In the genomic region with DNA sequence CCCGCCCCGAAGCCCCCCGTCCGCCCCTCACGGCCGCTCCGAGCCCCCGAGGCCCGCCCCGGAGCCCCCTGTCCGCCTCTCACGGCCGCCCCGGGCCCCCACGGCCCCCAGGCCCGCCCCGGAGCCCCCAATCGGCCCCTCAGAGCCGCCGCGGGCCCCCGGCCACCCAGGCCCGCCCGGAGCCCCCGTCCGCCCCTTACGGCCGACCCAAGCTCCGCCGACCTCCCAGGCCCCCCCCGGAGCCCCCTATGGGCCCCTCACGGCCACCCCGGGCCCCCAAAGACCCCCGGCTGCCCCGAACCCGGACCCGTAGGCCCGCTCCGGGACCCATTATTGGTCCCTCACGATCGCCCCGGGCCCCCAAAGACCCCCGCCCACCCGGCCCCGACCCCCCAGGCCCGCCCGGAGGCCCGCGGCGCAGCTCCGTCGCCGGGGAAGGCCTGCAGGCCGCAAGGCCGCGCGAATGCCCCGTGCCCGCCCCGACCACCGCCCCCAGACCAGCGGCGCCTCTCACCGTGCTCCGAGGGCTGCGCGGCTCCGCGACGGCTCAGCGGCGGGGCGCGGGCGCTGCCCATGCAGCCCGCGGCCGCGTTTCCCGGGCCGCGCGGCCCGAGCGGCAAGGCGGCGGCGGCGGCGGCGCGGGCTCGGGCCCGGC, we compare ENCODE assay signal across 1 cellular context.
TF ChIP-seq lines count a peak whose summit lies in the region.

No MANE protein-coding gene starts in this region.

TF ChIP-seq in GM12878, 131 proteins besides CTCF, POLR2A, EP300 and RAD21:
- TF ChIP-seq, protein P1, sequence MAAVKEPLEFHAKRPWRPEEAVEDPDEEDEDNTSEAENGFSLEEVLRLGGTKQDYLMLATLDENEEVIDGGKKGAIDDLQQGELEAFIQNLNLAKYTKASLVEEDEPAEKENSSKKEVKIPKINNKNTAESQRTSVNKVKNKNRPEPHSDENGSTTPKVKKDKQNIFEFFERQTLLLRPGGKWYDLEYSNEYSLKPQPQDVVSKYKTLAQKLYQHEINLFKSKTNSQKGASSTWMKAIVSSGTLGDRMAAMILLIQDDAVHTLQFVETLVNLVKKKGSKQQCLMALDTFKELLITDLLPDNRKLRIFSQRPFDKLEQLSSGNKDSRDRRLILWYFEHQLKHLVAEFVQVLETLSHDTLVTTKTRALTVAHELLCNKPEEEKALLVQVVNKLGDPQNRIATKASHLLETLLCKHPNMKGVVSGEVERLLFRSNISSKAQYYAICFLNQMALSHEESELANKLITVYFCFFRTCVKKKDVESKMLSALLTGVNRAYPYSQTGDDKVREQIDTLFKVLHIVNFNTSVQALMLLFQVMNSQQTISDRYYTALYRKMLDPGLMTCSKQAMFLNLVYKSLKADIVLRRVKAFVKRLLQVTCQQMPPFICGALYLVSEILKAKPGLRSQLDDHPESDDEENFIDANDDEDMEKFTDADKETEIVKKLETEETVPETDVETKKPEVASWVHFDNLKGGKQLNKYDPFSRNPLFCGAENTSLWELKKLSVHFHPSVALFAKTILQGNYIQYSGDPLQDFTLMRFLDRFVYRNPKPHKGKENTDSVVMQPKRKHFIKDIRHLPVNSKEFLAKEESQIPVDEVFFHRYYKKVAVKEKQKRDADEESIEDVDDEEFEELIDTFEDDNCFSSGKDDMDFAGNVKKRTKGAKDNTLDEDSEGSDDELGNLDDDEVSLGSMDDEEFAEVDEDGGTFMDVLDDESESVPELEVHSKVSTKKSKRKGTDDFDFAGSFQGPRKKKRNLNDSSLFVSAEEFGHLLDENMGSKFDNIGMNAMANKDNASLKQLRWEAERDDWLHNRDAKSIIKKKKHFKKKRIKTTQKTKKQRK (IDR thresholded peaks at IDR 0.05; ENCODE audit: low read depth, low read length) = no peak
- TF ChIP-seq, protein P2, sequence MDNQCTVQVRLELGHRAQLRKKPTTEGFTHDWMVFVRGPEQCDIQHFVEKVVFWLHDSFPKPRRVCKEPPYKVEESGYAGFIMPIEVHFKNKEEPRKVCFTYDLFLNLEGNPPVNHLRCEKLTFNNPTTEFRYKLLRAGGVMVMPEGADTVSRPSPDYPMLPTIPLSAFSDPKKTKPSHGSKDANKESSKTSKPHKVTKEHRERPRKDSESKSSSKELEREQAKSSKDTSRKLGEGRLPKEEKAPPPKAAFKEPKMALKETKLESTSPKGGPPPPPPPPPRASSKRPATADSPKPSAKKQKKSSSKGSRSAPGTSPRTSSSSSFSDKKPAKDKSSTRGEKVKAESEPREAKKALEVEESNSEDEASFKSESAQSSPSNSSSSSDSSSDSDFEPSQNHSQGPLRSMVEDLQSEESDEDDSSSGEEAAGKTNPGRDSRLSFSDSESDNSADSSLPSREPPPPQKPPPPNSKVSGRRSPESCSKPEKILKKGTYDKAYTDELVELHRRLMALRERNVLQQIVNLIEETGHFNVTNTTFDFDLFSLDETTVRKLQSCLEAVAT (IDR thresholded peaks at IDR 0.05) = no peak
- TF ChIP-seq, protein P3, sequence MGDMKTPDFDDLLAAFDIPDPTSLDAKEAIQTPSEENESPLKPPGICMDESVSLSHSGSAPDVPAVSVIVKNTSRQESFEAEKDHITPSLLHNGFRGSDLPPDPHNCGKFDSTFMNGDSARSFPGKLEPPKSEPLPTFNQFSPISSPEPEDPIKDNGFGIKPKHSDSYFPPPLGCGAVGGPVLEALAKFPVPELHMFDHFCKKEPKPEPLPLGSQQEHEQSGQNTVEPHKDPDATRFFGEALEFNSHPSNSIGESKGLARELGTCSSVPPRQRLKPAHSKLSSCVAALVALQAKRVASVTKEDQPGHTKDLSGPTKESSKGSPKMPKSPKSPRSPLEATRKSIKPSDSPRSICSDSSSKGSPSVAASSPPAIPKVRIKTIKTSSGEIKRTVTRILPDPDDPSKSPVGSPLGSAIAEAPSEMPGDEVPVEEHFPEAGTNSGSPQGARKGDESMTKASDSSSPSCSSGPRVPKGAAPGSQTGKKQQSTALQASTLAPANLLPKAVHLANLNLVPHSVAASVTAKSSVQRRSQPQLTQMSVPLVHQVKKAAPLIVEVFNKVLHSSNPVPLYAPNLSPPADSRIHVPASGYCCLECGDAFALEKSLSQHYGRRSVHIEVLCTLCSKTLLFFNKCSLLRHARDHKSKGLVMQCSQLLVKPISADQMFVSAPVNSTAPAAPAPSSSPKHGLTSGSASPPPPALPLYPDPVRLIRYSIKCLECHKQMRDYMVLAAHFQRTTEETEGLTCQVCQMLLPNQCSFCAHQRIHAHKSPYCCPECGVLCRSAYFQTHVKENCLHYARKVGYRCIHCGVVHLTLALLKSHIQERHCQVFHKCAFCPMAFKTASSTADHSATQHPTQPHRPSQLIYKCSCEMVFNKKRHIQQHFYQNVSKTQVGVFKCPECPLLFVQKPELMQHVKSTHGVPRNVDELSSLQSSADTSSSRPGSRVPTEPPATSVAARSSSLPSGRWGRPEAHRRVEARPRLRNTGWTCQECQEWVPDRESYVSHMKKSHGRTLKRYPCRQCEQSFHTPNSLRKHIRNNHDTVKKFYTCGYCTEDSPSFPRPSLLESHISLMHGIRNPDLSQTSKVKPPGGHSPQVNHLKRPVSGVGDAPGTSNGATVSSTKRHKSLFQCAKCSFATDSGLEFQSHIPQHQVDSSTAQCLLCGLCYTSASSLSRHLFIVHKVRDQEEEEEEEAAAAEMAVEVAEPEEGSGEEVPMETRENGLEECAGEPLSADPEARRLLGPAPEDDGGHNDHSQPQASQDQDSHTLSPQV (IDR thresholded peaks at IDR 0.05) = no peak
- TF ChIP-seq RB1 (IDR thresholded peaks at IDR 0.05; ENCODE audit: borderline replicate concordance) (no peak), RBBP5 (conservative IDR thresholded peaks at IDR 0.05) (no peak), CBFB (IDR thresholded peaks at IDR 0.05; ENCODE audit: low read depth) (no peak), ATF7 (IDR thresholded peaks at IDR 0.05; ENCODE audit: low read depth) (no peak), BHLHE40 (IDR thresholded peaks at IDR 0.05; ENCODE audit: borderline replicate concordance in 1 of 2, low read depth in 2 of 2, low read length in 1 of 2) (no peak), SUZ12 (IDR thresholded peaks at IDR 0.05; ENCODE audit: unreplicated experiment) (no peak), GATAD2B (conservative IDR thresholded peaks at IDR 0.05; ENCODE audit: low read depth) (no peak), TCF12 (IDR thresholded peaks at IDR 0.05; ENCODE audit: low read depth, low read length) (no peak), SP1 (IDR thresholded peaks at IDR 0.05; ENCODE audit: low read depth, low read length) (no peak)
- TF ChIP-seq, protein P4, sequence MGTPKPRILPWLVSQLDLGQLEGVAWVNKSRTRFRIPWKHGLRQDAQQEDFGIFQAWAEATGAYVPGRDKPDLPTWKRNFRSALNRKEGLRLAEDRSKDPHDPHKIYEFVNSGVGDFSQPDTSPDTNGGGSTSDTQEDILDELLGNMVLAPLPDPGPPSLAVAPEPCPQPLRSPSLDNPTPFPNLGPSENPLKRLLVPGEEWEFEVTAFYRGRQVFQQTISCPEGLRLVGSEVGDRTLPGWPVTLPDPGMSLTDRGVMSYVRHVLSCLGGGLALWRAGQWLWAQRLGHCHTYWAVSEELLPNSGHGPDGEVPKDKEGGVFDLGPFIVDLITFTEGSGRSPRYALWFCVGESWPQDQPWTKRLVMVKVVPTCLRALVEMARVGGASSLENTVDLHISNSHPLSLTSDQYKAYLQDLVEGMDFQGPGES (IDR thresholded peaks at IDR 0.05) = no peak
TF ChIP-seq in GM12878: peak in this region for 0.
